Comparison of ENCODE assay signal across 21 cellular contexts in genomic region chr10:71060636-71061426, GRCh38.
"Had no signal": no experiment of that assay in that cellular context is flagged by ENCODE, and none has a peak within 500 bp of the region (broad histone marks: within the 10 kb centered on the region; RNA-seq: fewer than 3 reads in every experiment).

No MANE protein-coding gene starts in this region.

- H3K4me1 ChIP-seq: esophagus squamous epithelium, spleen, upper lobe of right lung had no signal

- H3K27me3 Mint-ChIP-seq: stimulated activated naive CD8-positive, alpha-beta T cell treated with anti-CD3 and anti-CD28 coated beads, Interleukin-15, Interleukin-2, amounts not matched to agents 100 ng/mL and 50 ng/mL, for 24 hours had no signal

- H3K4me3 ChIP-seq: esophagus squamous epithelium, gastroesophageal sphincter, hepatocyte, lung, psoas muscle, spleen, tibial artery, upper lobe of right lung had no signal

- H3K4me3 Mint-ChIP-seq: effector memory CD8-positive, alpha-beta T cell; naive B cell; nephron; stimulated activated memory B cell treated with anti-CD40 and anti-IgM and Interleukin-4, amounts not matched to agents 10 μg/mL and 1 μg/mL and 100 μg/mL, for 72 hours; stimulated activated naive CD8-positive, alpha-beta T cell treated with anti-CD3 and anti-CD28 coated beads, Interleukin-15, Interleukin-2, amounts not matched to agents 100 ng/mL and 50 ng/mL, for 24 hours had no signal

- H3K9me3 Mint-ChIP-seq: effector memory CD8-positive, alpha-beta T cell; naive B cell; stimulated activated memory B cell treated with anti-CD40 and anti-IgM and Interleukin-4, amounts not matched to agents 10 μg/mL and 1 μg/mL and 100 μg/mL, for 72 hours; stimulated activated naive CD8-positive, alpha-beta T cell treated with anti-CD3 and anti-CD28 coated beads, Interleukin-15, Interleukin-2, amounts not matched to agents 100 ng/mL and 50 ng/mL, for 24 hours had no signal

- H3K4me1 Mint-ChIP-seq: naive B cell; stimulated activated memory B cell treated with anti-CD40 and anti-IgM and Interleukin-4, amounts not matched to agents 10 μg/mL and 1 μg/mL and 100 μg/mL, for 72 hours had no signal

- H3K27ac ChIP-seq: esophagus squamous epithelium, gastroesophageal sphincter, hepatocyte, psoas muscle, spleen, tibial artery, upper lobe of right lung had no signal

- H3K36me3 ChIP-seq: esophagus squamous epithelium, gastroesophageal sphincter, spleen, tibial artery, upper lobe of right lung had no signal

- DNase-seq: effector memory CD8-positive, alpha-beta T cell; esophagus squamous epithelium; foreskin fibroblast; head of caudate nucleus; left colon; left ventricle myocardium superior; mesenchymal stem cell; naive B cell; psoas muscle; spleen; stimulated activated CD4-positive, alpha-beta T cell treated with anti-CD3 and anti-CD28 coated beads, Interleukin-15, amount 100 ng/mL, for 24 hours; stimulated activated CD4-positive, alpha-beta T cell treated with anti-CD3 and anti-CD28 coated beads, Interleukin-1b, Interleukin-23, amount 100 ng/mL, for 48 hours; stimulated activated CD4-positive, alpha-beta T cell treated with anti-CD3 and anti-CD28 coated beads, Interleukin-4, amount 100 ng/mL, for 24 hours; tibial artery; upper lobe of right lung had no signal

- H3K27me3 ChIP-seq: esophagus squamous epithelium, hepatocyte, tibial artery had no signal

- H3K36me3 Mint-ChIP-seq: naive B cell; stimulated activated memory B cell treated with anti-CD40 and anti-IgM and Interleukin-4, amounts not matched to agents 10 μg/mL and 1 μg/mL and 100 μg/mL, for 72 hours had no signal

- H3K27ac Mint-ChIP-seq: effector memory CD8-positive, alpha-beta T cell; naive B cell; stimulated activated memory B cell treated with anti-CD40 and anti-IgM and Interleukin-4, amounts not matched to agents 10 μg/mL and 1 μg/mL and 100 μg/mL, for 72 hours; stimulated activated naive CD8-positive, alpha-beta T cell treated with anti-CD3 and anti-CD28 coated beads, Interleukin-15, Interleukin-2, amounts not matched to agents 100 ng/mL and 50 ng/mL, for 24 hours had no signal

- H3K9me3 ChIP-seq: esophagus squamous epithelium, gastroesophageal sphincter, psoas muscle, spleen, tibial artery, upper lobe of right lung had no signal
